Comparison of ENCODE assay signal across 25 cellular contexts in the genomic region with DNA sequence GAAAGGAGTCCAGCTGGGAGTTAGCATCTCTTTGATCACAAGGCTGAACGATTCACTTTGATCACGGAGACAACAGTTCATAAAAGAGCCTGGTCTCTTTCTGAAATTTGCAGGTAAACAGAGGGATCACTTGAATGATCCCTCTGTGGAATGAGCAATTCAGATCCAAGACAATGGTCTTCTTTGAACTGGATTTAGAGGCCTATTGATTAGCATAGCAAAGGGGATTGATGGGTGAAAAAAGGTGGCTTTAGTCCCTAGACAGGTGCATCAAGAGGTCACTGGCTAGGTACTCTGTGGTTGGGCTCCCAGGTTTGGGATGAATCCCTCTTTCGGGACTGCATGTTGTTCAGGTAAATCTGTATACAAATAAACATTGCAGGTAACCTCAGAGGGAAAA.
"Had no signal": no experiment of that assay in that cellular context is flagged by ENCODE, and none has a peak within 500 bp of the region (broad histone marks: within the 10 kb centered on the region; RNA-seq: fewer than 3 reads in every experiment).

No MANE protein-coding gene starts in this region.

- H3K27me3 ChIP-seq: esophagus squamous epithelium, gastroesophageal sphincter, ovary, right atrium auricular region, suprapubic skin, thyroid gland had no signal

- H3K4me1 Mint-ChIP-seq: naive thymus-derived CD4-positive, alpha-beta T cell had no signal

- DNase-seq: effector memory CD8-positive, alpha-beta T cell; esophagus squamous epithelium; foreskin fibroblast; glutamatergic neuron; kidney glomerular epithelial cell; mammary epithelial cell; naive thymus-derived CD4-positive, alpha-beta T cell; nucleus accumbens; ovary; small intestine; stimulated activated CD4-positive, alpha-beta T cell treated with anti-CD3 and anti-CD28 coated beads, Interleukin-12 subunit alpha, Interleukin-12 subunit beta, amount 100 ng/mL, for 4 hours; stimulated activated CD4-positive, alpha-beta T cell treated with anti-CD3 and anti-CD28 coated beads, Interleukin-2, amount 100 ng/mL, for 48 hours; stimulated activated naive CD8-positive, alpha-beta T cell treated with anti-CD3 and anti-CD28 coated beads, Interleukin-15, Interleukin-2, amounts not matched to agents 100 U/mL and 50 U/mL, for 24 hours; thyroid gland had no signal

- H3K9me3 ChIP-seq: esophagus squamous epithelium, gastroesophageal sphincter, ovary, right atrium auricular region, suprapubic skin, thyroid gland had no signal

- H3K27ac Mint-ChIP-seq: dendritic cell treated with granulocyte-macrophage colony-stimulating factor and Interleukin-4, amounts not matched to agents 40 ng/mL and 50 ng/mL, for 4 days; effector memory CD8-positive, alpha-beta T cell; naive thymus-derived CD4-positive, alpha-beta T cell; type B pancreatic cell had no signal

- H3K9me3 Mint-ChIP-seq: dendritic cell treated with granulocyte-macrophage colony-stimulating factor and Interleukin-4, amounts not matched to agents 40 ng/mL and 50 ng/mL, for 4 days; type B pancreatic cell had no signal

- H3K36me3 ChIP-seq: esophagus squamous epithelium, gastroesophageal sphincter, ovary, right atrium auricular region, suprapubic skin, thyroid gland had no signal

- ATAC-seq: effector memory CD8-positive, alpha-beta T cell; gastroesophageal sphincter; left lobe of liver; naive thymus-derived CD4-positive, alpha-beta T cell; stimulated activated naive CD8-positive, alpha-beta T cell treated with anti-CD3 and anti-CD28 coated beads, Interleukin-15, Interleukin-2, amounts not matched to agents 100 U/mL and 50 U/mL, for 24 hours had no signal

- H3K27me3 Mint-ChIP-seq: dendritic cell treated with granulocyte-macrophage colony-stimulating factor and Interleukin-4, amounts not matched to agents 40 ng/mL and 50 ng/mL, for 4 days; effector memory CD8-positive, alpha-beta T cell; type B pancreatic cell had no signal

- H3K36me3 Mint-ChIP-seq: naive thymus-derived CD4-positive, alpha-beta T cell; type B pancreatic cell had no signal

- H3K27ac ChIP-seq: epithelial cell of prostate, esophagus squamous epithelium, gastroesophageal sphincter, ovary, right atrium auricular region, suprapubic skin, thyroid gland had no signal

- FAIRE-seq: colon, islet of Langerhans, small intestine, urothelium cell line had no signal

- H3K4me3 ChIP-seq: esophagus squamous epithelium, gastroesophageal sphincter, ovary, right atrium auricular region, suprapubic skin, thyroid gland had no signal

- H3K4me1 ChIP-seq: esophagus squamous epithelium, right atrium auricular region, suprapubic skin, thyroid gland had no signal

- H3K4me3 Mint-ChIP-seq: dendritic cell treated with granulocyte-macrophage colony-stimulating factor and Interleukin-4, amounts not matched to agents 40 ng/mL and 50 ng/mL, for 4 days; effector memory CD8-positive, alpha-beta T cell; naive thymus-derived CD4-positive, alpha-beta T cell; neural crest cell; type B pancreatic cell had no signal
